ENCODE assay signal across 8 cellular contexts in genomic region chr17:59706900-59707181, GRCh38. TPM values are rescaled to one million over a fixed set of nuclear protein-coding genes. Genes with fewer than 3 reads are reported as not detected.
DNase-seq lines count a peak whose midpoint lies in the region; ATAC-seq and TF ChIP-seq lines count a peak whose summit lies in the region.

No MANE protein-coding gene starts in this region.

- POLR2A ChIA-PET in CD4-positive, alpha-beta memory T cell (lab: Charles Lee; ENCODE audit: partially characterized antibody), result interaction anchor here (0.6 to 3.4 kb wide), 20 partner anchors 20 to 1700 kb away, joined by 3 to 34 read pairs (median 4); partner anchors contain the start of genes CLTC, DHX40, RNFT1 and RPS6KB1

- TF ChIP-seq CTCF in Peyer's patch (IDR thresholded peaks at IDR 0.05), result no peak
- TF ChIP-seq CTCF in omental fat pad (IDR thresholded peaks at IDR 0.05), result no peak

- peaks cover 45 to 81% (median 59%) of the 10 kb centered on the region in 4 donors for H3K4me1 Mint-ChIP-seq in CD4-positive, alpha-beta memory T cell

- peak overlapping the region; percentile 98 for H3K27ac ChIP-seq in CD4-positive, alpha-beta memory T cell (ENCODE audit: low read depth, low read length)
- H3K27ac ChIP-seq in Peyer's patch (peak overlapping the region; percentile 81 to 98 (median 94)), ectodermal cell (ENCODE audit: insufficient read depth, low read depth, low read length, poor library complexity, severe bottlenecking) (peak overlapping the region; percentile 79)

- peak in 1 of 5 donors; percentile 4 for DNase-seq in CD4-positive, alpha-beta memory T cell
- DNase-seq in Peyer's patch (no peak), omental fat pad (ENCODE audit: low spot score) (no peak), ecto neural progenitor cell (ENCODE audit: low spot score) (no peak), SHP77 treated with DMSO at 0.1 percent for 48 hours (lab: John Stamatoyannopoulos, UW) (no peak), OCI-M1 (lab: John Stamatoyannopoulos, UW) (no peak)

- H3K27me3 ChIP-seq in CD4-positive, alpha-beta memory T cell (ENCODE audit: insufficient read depth, low read length), result no peaks in the 10 kb centered on the region
- H3K27me3 ChIP-seq in Peyer's patch (no peaks in the 10 kb centered on the region), ectodermal cell (ENCODE audit: control insufficient read depth, insufficient read depth, low read length, poor library complexity, severe bottlenecking) (no peaks in the 10 kb centered on the region)

- H3K27me3 Mint-ChIP-seq in CD4-positive, alpha-beta memory T cell, result no peaks in the 10 kb centered on the region

- no peaks in the 10 kb centered on the region for H3K9me3 Mint-ChIP-seq in CD4-positive, alpha-beta memory T cell

- no peak for TF ChIP-seq POLR2A in Peyer's patch (IDR thresholded peaks at IDR 0.05)

- H3K4me3 ChIP-seq in CD4-positive, alpha-beta memory T cell (ENCODE audit: low read length in 2 of 2), result peak overlapping the region; percentile 97 to 99
- peak overlapping the region; percentile 67 to 87 (median 82) for H3K4me3 ChIP-seq in Peyer's patch
- peak overlapping the region; percentile 79 for H3K4me3 ChIP-seq in ectodermal cell (ENCODE audit: insufficient read depth, low read depth, low read length)

- ATAC-seq in omental fat pad (ENCODE audit: low FRiP score) (peak; percentile 3), HG02759 (IDR thresholded peaks at IDR 0.05; ENCODE audit: unreplicated experiment) (no peak)

- CTCF ChIA-PET in CD4-positive, alpha-beta memory T cell (lab: Charles Lee; ENCODE audit: partially characterized antibody), result interaction anchor here (0.9 to 1.7 kb wide), 4 partner anchors 44 to 374 kb away, joined by 3 to 4 read pairs (median 4); no protein-coding TSS in a partner anchor

- intact Hi-C loops in CD4-positive, alpha-beta memory T cell (cut with micrococcal nuclease), result loop anchor here (1.0 to 2.0 kb wide), 2 partner anchors 88 to 186 kb away; partner anchors contain the start of genes CLTC, RPS6KB1 and TUBD1

- no peaks in the 10 kb centered on the region for H3K9me3 ChIP-seq in CD4-positive, alpha-beta memory T cell (ENCODE audit: control insufficient read depth in 1 of 2, low read length in 2 of 2)
- H3K9me3 ChIP-seq in Peyer's patch (no peaks in the 10 kb centered on the region), ectodermal cell (ENCODE audit: control insufficient read depth, low read length) (no peaks in the 10 kb centered on the region)

- peak overlapping the region; percentile 97 to 100 (median 98) for H3K4me3 Mint-ChIP-seq in CD4-positive, alpha-beta memory T cell

- 0% methylated on average over 14 of the region's 14 CpGs for WGBS in ectodermal cell, 2 experiments

- H3K36me3 ChIP-seq in CD4-positive, alpha-beta memory T cell (ENCODE audit: insufficient read depth, low read length), result no peaks in the 10 kb centered on the region
- H3K36me3 ChIP-seq in Peyer's patch (no peaks in the 10 kb centered on the region), ectodermal cell (ENCODE audit: control insufficient read depth, insufficient read depth, low read length) (no peaks in the 10 kb centered on the region)

- peak overlapping the region; percentile 97 to 100 (median 99) for H3K27ac Mint-ChIP-seq in CD4-positive, alpha-beta memory T cell

- H3K4me1 ChIP-seq in CD4-positive, alpha-beta memory T cell (ENCODE audit: insufficient read depth, low read length), result peaks cover 53% of the 10 kb centered on the region
- H3K4me1 ChIP-seq in Peyer's patch (peaks cover 0 to 41% (median 12%) of the 10 kb centered on the region in 4 donors), ectodermal cell (ENCODE audit: control insufficient read depth, insufficient read depth, low read length) (no peaks in the 10 kb centered on the region)

- peaks cover 0 to 27% of the 10 kb centered on the region in 2 donors for H3K36me3 Mint-ChIP-seq in CD4-positive, alpha-beta memory T cell

RNA-seq across cellular contexts. Expression of gene PTRH2, which starts 0.4 kb away (rescaled TPM):
- 10 to 100 TPM; 17.3 to 17.8 TPM for total RNA-seq in CD4-positive, alpha-beta memory T cell
- 10 to 100 TPM; 16.4 to 19.5 TPM for polyA plus RNA-seq in CD4-positive, alpha-beta memory T cell
- total RNA-seq in Peyer's patch (10 to 100 TPM; 11.7 to 60.2 (median 14.9) TPM), omental fat pad (10 to 100 TPM; 28.1 to 80.0 (median 30.6) TPM)
- 21.9 TPM for polyA plus RNA-seq in ectodermal cell (2013, experiment 1 of 4)
- 25.1 TPM for polyA plus RNA-seq in ectodermal cell (2013, experiment 2 of 4)
- polyA plus RNA-seq in ectodermal cell (2013, experiment 3 of 4), result 26.6 TPM
- polyA plus RNA-seq in ectodermal cell (2013, experiment 4 of 4), result 25.2 TPM

RNA-seq across cellular contexts. Expression of gene VMP1, which starts 0.6 kb away (rescaled TPM):
- total RNA-seq in CD4-positive, alpha-beta memory T cell, result 100 to 1,000 TPM; 106 to 113 TPM
- 10 to 100 TPM; 52.9 to 81.3 TPM for polyA plus RNA-seq in CD4-positive, alpha-beta memory T cell
- total RNA-seq in Peyer's patch (100 to 1,000 TPM; 228 to 366 (median 332) TPM), omental fat pad (100 to 1,000 TPM; 169 to 476 (median 278) TPM)
- 65.5 TPM for polyA plus RNA-seq in ectodermal cell (2013, experiment 1 of 4)
- 67.7 TPM for polyA plus RNA-seq in ectodermal cell (2013, experiment 2 of 4)
- 42.8 TPM for polyA plus RNA-seq in ectodermal cell (2013, experiment 3 of 4)
- 47.4 TPM for polyA plus RNA-seq in ectodermal cell (2013, experiment 4 of 4)
